In the genomic region with DNA sequence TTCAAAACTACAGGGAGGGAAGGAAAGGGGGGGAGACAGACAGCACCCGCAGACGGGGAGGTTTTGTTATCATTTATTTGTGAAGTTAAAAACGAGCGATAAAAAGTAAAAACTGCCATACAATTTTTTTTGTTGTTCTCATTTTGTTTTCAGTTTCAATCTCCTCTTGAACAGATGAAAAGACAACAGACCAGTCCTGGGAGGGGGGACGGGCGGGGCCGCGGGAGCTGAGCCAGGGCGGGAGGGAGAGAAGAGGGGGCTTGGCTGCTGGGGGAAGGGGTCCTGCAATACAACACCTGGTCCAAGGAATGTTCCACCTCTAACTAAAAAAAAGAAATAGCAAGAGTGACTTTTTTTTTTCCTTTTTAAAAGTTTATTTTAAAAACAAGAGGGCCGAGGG, we compare ENCODE assay signal across 19 cellular contexts. TPM values are rescaled to one million over a fixed set of nuclear protein-coding genes. Genes with fewer than 3 reads are reported as not detected.
DNase-seq lines count a peak whose midpoint lies in the region; FAIRE-seq and TF ChIP-seq lines count a peak whose summit lies in the region.
"Had no signal": no experiment of that assay in that cellular context is flagged by ENCODE, and none has a peak within 500 bp of the region (broad histone marks: within the 10 kb centered on the region; RNA-seq: fewer than 3 reads in every experiment).

No MANE protein-coding gene starts in this region.

- H3K27ac Mint-ChIP-seq in activated CD4-positive, alpha-beta T cell treated with anti-CD3 and anti-CD28 coated beads, Interleukin-2, amount 10 ng/mL, durations not matched to agents 7 days and 5 days: no peak overlapping the region
- no peak overlapping the region for H3K27ac Mint-ChIP-seq in activated T-cell treated with anti-CD3 and anti-CD28 coated beads, Interleukin-2, amount 50 U/mL, for 24 hours

- no peak overlapping the region for H3K4me3 ChIP-seq in PC-9
- H3K4me3 ChIP-seq in osteoblast (ENCODE audit: insufficient read depth, low read length): no peak overlapping the region
- H3K4me3 ChIP-seq in uterus: no peak overlapping the region

- CTCF ChIA-PET in PC-9 (lab: Charles Lee): no interaction called here
- CTCF ChIA-PET in activated CD4-positive, alpha-beta T cell treated with anti-CD3 and anti-CD28 coated beads, Interleukin-2, amount 10 ng/mL, durations not matched to agents 7 days and 5 days (lab: Charles Lee): no interaction called here

- H3K4me1 Mint-ChIP-seq in activated CD4-positive, alpha-beta T cell treated with anti-CD3 and anti-CD28 coated beads, Interleukin-2, amount 10 ng/mL, durations not matched to agents 7 days and 5 days: peaks cover 5% of the 10 kb centered on the region
- H3K4me1 Mint-ChIP-seq in activated T-cell treated with anti-CD3 and anti-CD28 coated beads, Interleukin-2, amount 50 U/mL, for 24 hours (ENCODE audit: low read depth): no peaks in the 10 kb centered on the region

- no peak overlapping the region for H3K4me3 Mint-ChIP-seq in activated CD4-positive, alpha-beta T cell treated with anti-CD3 and anti-CD28 coated beads, Interleukin-2, amount 10 ng/mL, durations not matched to agents 7 days and 5 days
- no peak overlapping the region for H3K4me3 Mint-ChIP-seq in activated T-cell treated with anti-CD3 and anti-CD28 coated beads, Interleukin-2, amount 50 U/mL, for 24 hours

- no peaks in the 10 kb centered on the region for H3K4me1 ChIP-seq in PC-9 (replicated peaks; ENCODE audit: insufficient read depth)
- H3K4me1 ChIP-seq in osteoblast (ENCODE audit: insufficient read depth, low read length): no peaks in the 10 kb centered on the region
- peaks cover 4 to 5% of the 10 kb centered on the region in 2 donors for H3K4me1 ChIP-seq in uterus

- FAIRE-seq in endometrium (lab: Jason Lieb, UNC): peak; percentile 91
- FAIRE-seq: H54 had no signal

- H3K27ac ChIP-seq in PC-9 (no peak overlapping the region), osteoblast (ENCODE audit: low read depth, low read length) (no peak overlapping the region), uterus (peak overlapping the region; percentile 83 to 86)

- H3K36me3 Mint-ChIP-seq in activated CD4-positive, alpha-beta T cell treated with anti-CD3 and anti-CD28 coated beads, Interleukin-2, amount 10 ng/mL, durations not matched to agents 7 days and 5 days (ENCODE audit: low read depth): peaks cover 19% of the 10 kb centered on the region
- H3K36me3 Mint-ChIP-seq in activated T-cell treated with anti-CD3 and anti-CD28 coated beads, Interleukin-2, amount 50 U/mL, for 24 hours (ENCODE audit: low read depth): peaks cover 55% of the 10 kb centered on the region

- H3K9me3 ChIP-seq in PC-9 (ENCODE audit: insufficient read depth, low read depth): no peaks in the 10 kb centered on the region
- H3K9me3 ChIP-seq in osteoblast (ENCODE audit: low read depth, low read length): no peaks in the 10 kb centered on the region
- no peaks in the 10 kb centered on the region for H3K9me3 ChIP-seq in uterus

- no peaks in the 10 kb centered on the region for H3K9me3 Mint-ChIP-seq in activated CD4-positive, alpha-beta T cell treated with anti-CD3 and anti-CD28 coated beads, Interleukin-2, amount 10 ng/mL, durations not matched to agents 7 days and 5 days
- H3K9me3 Mint-ChIP-seq in activated T-cell treated with anti-CD3 and anti-CD28 coated beads, Interleukin-2, amount 50 U/mL, for 24 hours: no peaks in the 10 kb centered on the region

- TSS peak; percentile 35 for BruUV-seq in PC-9 (replicated peaks; lab: Mats Ljungman, UMichigan)

- POLR2A ChIA-PET in PC-9 (lab: Charles Lee; ENCODE audit: unreplicated experiment): no interaction called here
- POLR2A ChIA-PET in activated CD4-positive, alpha-beta T cell treated with anti-CD3 and anti-CD28 coated beads, Interleukin-2, amount 10 ng/mL, durations not matched to agents 7 days and 5 days (lab: Charles Lee): no interaction called here

- no peak overlapping the region for H3K4me2 ChIP-seq in PC-9
- no peak overlapping the region for H3K4me2 ChIP-seq in osteoblast (ENCODE audit: insufficient read depth, low read length)

- intact Hi-C loops in PC-9 (cut with micrococcal nuclease; ENCODE audit: unreplicated experiment): no loop called here
- intact Hi-C loops in uterus (cut with DNase I; ENCODE audit: low total_unique reads): no loop called here

- H2AFZ ChIP-seq in PC-9: no peak overlapping the region
- no peak overlapping the region for H2AFZ ChIP-seq in osteoblast (ENCODE audit: low read length)

- DNase-seq in PC-9: no peak
- peak; percentile 80 for DNase-seq in osteoblast (ENCODE audit: insufficient read length, low spot score, missing footprints)
- no peak for DNase-seq in uterus
- DNase-seq in activated CD4-positive, alpha-beta T cell treated with anti-CD3 and anti-CD28 coated beads, Interleukin-2, amount 10 ng/mL, durations not matched to agents 7 days and 5 days: no peak
- DNase-seq in NCI-H1105 treated with DMSO at 0.1 percent for 48 hours (lab: John Stamatoyannopoulos, UW): no peak
- no peak for DNase-seq in activated T-cell treated with anti-CD3 and anti-CD28 coated beads, Interleukin-2, amount 50 U/mL, for 24 hours
- DNase-seq: COR-L47; EL; IMR-90; NCI-H1105; NCI-H187; NCI-H2171; NCI-H446 treated with DMSO at 0.1 percent for 48 hours; NK-92 treated with Interleukin-12 subunit alpha and Interleukin-12 subunit beta, amount 100 ng/mL, for 24 hours had no signal

- H3K27me3 ChIP-seq in PC-9 (ENCODE audit: insufficient read depth, low read depth) (no peaks in the 10 kb centered on the region), osteoblast (ENCODE audit: insufficient read depth, low read length) (no peaks in the 10 kb centered on the region), uterus (no peaks in the 10 kb centered on the region)

- no peaks in the 10 kb centered on the region for H3K9me2 ChIP-seq in PC-9 (ENCODE audit: insufficient read depth)

- H4K20me1 ChIP-seq in PC-9 (ENCODE audit: insufficient read depth): peaks cover 4% of the 10 kb centered on the region; the same call in 1 of the 2 replicates
- H4K20me1 ChIP-seq in osteoblast (ENCODE audit: insufficient read depth, low read length): peaks cover 9% of the 10 kb centered on the region

- H3K36me3 ChIP-seq in PC-9 (ENCODE audit: low read depth) (no peaks in the 10 kb centered on the region), osteoblast (ENCODE audit: insufficient read depth, low read length) (peaks cover 38% of the 10 kb centered on the region), uterus (no peaks in the 10 kb centered on the region)

- H3K79me2 ChIP-seq in PC-9 (ENCODE audit: low read depth) (no peaks in the 10 kb centered on the region), osteoblast (ENCODE audit: insufficient read depth, low read length) (peaks cover 8% of the 10 kb centered on the region)

- TF ChIP-seq CTCF in PC-9 (conservative IDR thresholded peaks at IDR 0.05) (no peak), osteoblast (IDR thresholded peaks at IDR 0.05; ENCODE audit: extremely low read depth, low read depth, low read length) (no peak), uterus (IDR thresholded peaks at IDR 0.05) (no peak)

- H3K27me3 Mint-ChIP-seq in activated CD4-positive, alpha-beta T cell treated with anti-CD3 and anti-CD28 coated beads, Interleukin-2, amount 10 ng/mL, durations not matched to agents 7 days and 5 days: no peaks in the 10 kb centered on the region
- H3K27me3 Mint-ChIP-seq in activated T-cell treated with anti-CD3 and anti-CD28 coated beads, Interleukin-2, amount 50 U/mL, for 24 hours: no peaks in the 10 kb centered on the region

- no peak for TF ChIP-seq POLR2A in uterus (IDR thresholded peaks at IDR 0.05)

- H3F3A ChIP-seq in PC-9 (ENCODE audit: insufficient read depth, low read depth): peaks cover 3% of the 10 kb centered on the region; the same call in 1 of the 2 replicates

RNA-seq across cellular contexts. Expression of gene KHSRP, which starts 11.3 kb away (rescaled TPM):
- 201 and 288 TPM in 2 replicates for total RNA-seq in PC-9 (2021)
- total RNA-seq in osteoblast: 89.9 and 90.5 TPM in 2 replicates
- total RNA-seq in uterus: 100 to 1,000 TPM in 2 of 4 donors, 10 to 100 TPM in 2; 23.5 to 259 (median 66.5) TPM
- 100 to 1,000 TPM; 301 to 308 TPM for total RNA-seq in activated CD4-positive, alpha-beta T cell treated with anti-CD3 and anti-CD28 coated beads, Interleukin-2, amount 10 ng/mL, durations not matched to agents 7 days and 5 days

RNA-seq across cellular contexts. Expression of gene SLC25A41, which starts 20.3 kb away (rescaled TPM):
- total RNA-seq in PC-9 (2021) (not detected in 2 replicates), osteoblast (not detected in 2 replicates), uterus (under 1 TPM in 1 of 4 donors, not detected in 3; 0.52 TPM)
- total RNA-seq in activated CD4-positive, alpha-beta T cell treated with anti-CD3 and anti-CD28 coated beads, Interleukin-2, amount 10 ng/mL, durations not matched to agents 7 days and 5 days: under 1 TPM; 0.42 to 0.55 TPM
- total RNA-seq: IMR-90, LHCN-M2, OCI-LY7, RPMI7951 had no signal

RNA-seq across cellular contexts. Expression of gene GTF2F1, which starts 20.3 kb away (rescaled TPM):
- 40.9 and 43.8 TPM in 2 replicates for total RNA-seq in PC-9 (2021)
- total RNA-seq in osteoblast: 47.1 and 48.1 TPM in 2 replicates
- 10 to 100 TPM; 38.2 to 82.2 (median 61.8) TPM for total RNA-seq in uterus
- total RNA-seq in activated CD4-positive, alpha-beta T cell treated with anti-CD3 and anti-CD28 coated beads, Interleukin-2, amount 10 ng/mL, durations not matched to agents 7 days and 5 days: 10 to 100 TPM; 61.4 to 67.7 TPM

RNA-seq across cellular contexts. Expression of gene PSPN, which starts 37.6 kb away (rescaled TPM):
- total RNA-seq in PC-9 (2021): 1.3 TPM in 2 replicates
- 1.1 and 1.2 TPM in 2 replicates for total RNA-seq in osteoblast
- 1 to 10 TPM in 2 of 4 donors, under 1 TPM in 1, not detected in 1; 0.26 to 2.2 (median 1.8) TPM for total RNA-seq in uterus
- 1 to 10 TPM; 2.4 TPM for total RNA-seq in activated CD4-positive, alpha-beta T cell treated with anti-CD3 and anti-CD28 coated beads, Interleukin-2, amount 10 ng/mL, durations not matched to agents 7 days and 5 days

RNA-seq across cellular contexts. Expression of gene ALKBH7, which starts 40.7 kb away (rescaled TPM):
- total RNA-seq in PC-9 (2021): 53.6 and 75.7 TPM in 2 replicates
- 48.9 and 52.1 TPM in 2 replicates for total RNA-seq in osteoblast
- total RNA-seq in uterus: 10 to 100 TPM; 17.4 to 84.8 (median 42.7) TPM
- total RNA-seq in activated CD4-positive, alpha-beta T cell treated with anti-CD3 and anti-CD28 coated beads, Interleukin-2, amount 10 ng/mL, durations not matched to agents 7 days and 5 days: 10 to 100 TPM; 32.8 to 48.2 TPM

Comparison
In these comparisons a context has a peak if more than half of its experiments do, and no peak if none do; other contexts are left out.
1. H3K27ac ChIP-seq: peak in uterus (2 of 2); none in PC-9 (single experiment) and osteoblast (single experiment).